In the genomic region with DNA sequence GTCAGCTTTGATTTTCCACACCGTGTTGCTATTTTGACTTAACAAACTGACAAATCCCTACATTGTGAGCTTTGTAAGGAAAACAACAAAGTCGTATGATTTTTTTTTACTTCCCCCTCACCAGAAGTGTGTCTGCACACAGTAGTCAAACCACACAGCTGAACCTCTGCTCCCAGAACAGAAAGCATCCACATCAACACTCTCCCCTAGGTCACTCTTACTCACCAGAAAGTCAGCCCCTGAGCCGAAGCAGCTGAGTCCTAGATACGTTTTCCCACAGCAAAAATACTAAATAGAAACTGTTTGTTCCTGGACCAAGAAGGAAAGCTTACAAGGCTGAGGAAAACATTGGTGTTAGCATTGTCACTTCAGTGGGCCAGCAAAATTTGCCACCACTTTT, we compare ENCODE assay signal across 30 cellular contexts.
DNase-seq lines count a peak whose midpoint lies in the region; ATAC-seq and TF ChIP-seq lines count a peak whose summit lies in the region.
"Had no signal": no experiment of that assay in that cellular context is flagged by ENCODE, and none has a peak within 500 bp of the region (broad histone marks: within the 10 kb centered on the region; RNA-seq: fewer than 3 reads in every experiment).

No MANE protein-coding gene starts in this region.

- no peak for TF ChIP-seq CTCF in neural progenitor cell (IDR thresholded peaks at IDR 0.05)

- no peak overlapping the region for H3K4me3 ChIP-seq in neural progenitor cell
- H3K4me3 ChIP-seq: ascending aorta, dorsolateral prefrontal cortex, spleen, thoracic aorta had no signal

- no peak overlapping the region for H3K4me3 Mint-ChIP-seq in neural progenitor cell
- no peak overlapping the region for H3K4me3 Mint-ChIP-seq in activated T-helper 17 cell treated with anti-CD3 and anti-CD28 coated beads, Interleukin-2, amount 50 U/mL, for 72 hours
- H3K4me3 Mint-ChIP-seq: activated B cell treated with CpG ODN at 0.5 μM for 24 hours; activated naive CD8-positive, alpha-beta T cell treated with anti-CD3 and anti-CD28 coated beads, Interleukin-2, amount 10 ng/mL, durations not matched to agents 7 days and 5 days; activated T-cell treated with anti-CD3 and anti-CD28 coated beads, Interleukin-2, amount 50 U/mL, for 24 hours; naive thymus-derived CD8-positive, alpha-beta T cell had no signal

- no peaks in the 10 kb centered on the region for H3K9me3 ChIP-seq in neural progenitor cell (ENCODE audit: low read depth)
- H3K9me3 ChIP-seq: ascending aorta, Caco-2, spleen, thoracic aorta had no signal

- H3F3A ChIP-seq in neural progenitor cell (ENCODE audit: low read depth) = no peaks in the 10 kb centered on the region

- H3K4me1 ChIP-seq in neural progenitor cell = peaks cover 10% of the 10 kb centered on the region
- H3K4me1 ChIP-seq: ascending aorta, Caco-2, spleen had no signal

- H3K27me3 ChIP-seq in neural progenitor cell = no peaks in the 10 kb centered on the region
- H3K27me3 ChIP-seq: ascending aorta, dorsolateral prefrontal cortex, spleen had no signal

- peaks cover 13% of the 10 kb centered on the region for H3K4me1 Mint-ChIP-seq in neural progenitor cell
- no peaks in the 10 kb centered on the region for H3K4me1 Mint-ChIP-seq in activated T-helper 17 cell treated with anti-CD3 and anti-CD28 coated beads, Interleukin-2, amount 50 U/mL, for 72 hours
- H3K4me1 Mint-ChIP-seq: activated B cell treated with CpG ODN at 0.5 μM for 24 hours; activated naive CD8-positive, alpha-beta T cell treated with anti-CD3 and anti-CD28 coated beads, Interleukin-2, amount 10 ng/mL, durations not matched to agents 7 days and 5 days; naive thymus-derived CD8-positive, alpha-beta T cell had no signal

- no peak overlapping the region for H3K4me2 ChIP-seq in neural progenitor cell

- DNase-seq in HT1080 (ENCODE audit: low read depth) = peak; percentile 24
- peak; percentile 39 for DNase-seq in astrocyte of the hippocampus (ENCODE audit: low read depth, low spot score)
- peak; percentile 5 for DNase-seq in fibroblast of the conjunctiva (ENCODE audit: low read depth)
- DNase-seq in neural progenitor cell (ENCODE audit: low spot score) = no peak
- no peak for DNase-seq in UCSD-AML1 (lab: John Stamatoyannopoulos, UW; ENCODE audit: unreplicated experiment)
- DNase-seq in cortex of kidney (lab: John Stamatoyannopoulos, UW) = no peak
- DNase-seq in DMS 273 (lab: John Stamatoyannopoulos, UW; ENCODE audit: unreplicated experiment) = no peak
- DNase-seq: activated B cell treated with CpG ODN at 0.5 μM for 24 hours; activated gamma-delta T cell; activated naive CD8-positive, alpha-beta T cell treated with anti-CD3 and anti-CD28 coated beads, Interleukin-2, amount 10 ng/mL, durations not matched to agents 7 days and 5 days; activated T-cell treated with anti-CD3 and anti-CD28 coated beads, Interleukin-2, amount 50 U/mL, for 24 hours; Caco-2; central memory CD4-positive, alpha-beta T cell; glutamatergic neuron; islet precursor cell; midbrain; naive thymus-derived CD8-positive, alpha-beta T cell; NCI-H1092 treated with DMSO at 0.1 percent for 48 hours; NCI-H1694 treated with DMSO at 0.1 percent for 48 hours; NCI-H510A treated with DMSO at 0.1 percent for 48 hours; spleen; stimulated activated CD4-positive, alpha-beta T cell treated with anti-CD3 and anti-CD28 coated beads, Interleukin-2, amount 100 ng/mL, for 24 hours; stimulated activated naive CD8-positive, alpha-beta T cell treated with anti-CD3 and anti-CD28 coated beads, Interleukin-15, Interleukin-2, amounts not matched to agents 100 U/mL and 50 U/mL, for 24 hours; T1000 had no signal

- no peaks in the 10 kb centered on the region for H3K27me3 Mint-ChIP-seq in neural progenitor cell (ENCODE audit: insufficient read depth, low read depth)
- peaks cover 7% of the 10 kb centered on the region for H3K27me3 Mint-ChIP-seq in activated T-helper 17 cell treated with anti-CD3 and anti-CD28 coated beads, Interleukin-2, amount 50 U/mL, for 72 hours
- H3K27me3 Mint-ChIP-seq: activated B cell treated with CpG ODN at 0.5 μM for 24 hours; activated T-cell treated with anti-CD3 and anti-CD28 coated beads, Interleukin-2, amount 50 U/mL, for 24 hours had no signal

- H4K20me1 ChIP-seq in neural progenitor cell (ENCODE audit: low read depth) = no peaks in the 10 kb centered on the region

- H3K9me3 Mint-ChIP-seq in neural progenitor cell = no peaks in the 10 kb centered on the region
- H3K9me3 Mint-ChIP-seq in activated T-helper 17 cell treated with anti-CD3 and anti-CD28 coated beads, Interleukin-2, amount 50 U/mL, for 72 hours = peaks cover 5% of the 10 kb centered on the region
- H3K9me3 Mint-ChIP-seq: activated B cell treated with CpG ODN at 0.5 μM for 24 hours; activated naive CD8-positive, alpha-beta T cell treated with anti-CD3 and anti-CD28 coated beads, Interleukin-2, amount 10 ng/mL, durations not matched to agents 7 days and 5 days; activated T-cell treated with anti-CD3 and anti-CD28 coated beads, Interleukin-2, amount 50 U/mL, for 24 hours had no signal

- no peaks in the 10 kb centered on the region for H3K36me3 ChIP-seq in neural progenitor cell
- H3K36me3 ChIP-seq: ascending aorta, spleen, thoracic aorta had no signal

- no peak overlapping the region for H3K9ac ChIP-seq in neural progenitor cell

- H2AFZ ChIP-seq in neural progenitor cell (replicated peaks) = no peak overlapping the region

- no peaks in the 10 kb centered on the region for H3K36me3 Mint-ChIP-seq in neural progenitor cell
- H3K36me3 Mint-ChIP-seq in activated T-helper 17 cell treated with anti-CD3 and anti-CD28 coated beads, Interleukin-2, amount 50 U/mL, for 72 hours (ENCODE audit: low read depth) = no peaks in the 10 kb centered on the region
- H3K36me3 Mint-ChIP-seq: activated naive CD8-positive, alpha-beta T cell treated with anti-CD3 and anti-CD28 coated beads, Interleukin-2, amount 10 ng/mL, durations not matched to agents 7 days and 5 days; naive thymus-derived CD8-positive, alpha-beta T cell had no signal

- ATAC-seq in activated T-helper 17 cell treated with anti-CD3 and anti-CD28 coated beads, Interleukin-2, amount 50 U/mL, for 72 hours (replicated peaks) = no peak
- ATAC-seq: naive thymus-derived CD8-positive, alpha-beta T cell; stimulated activated naive CD8-positive, alpha-beta T cell treated with anti-CD3 and anti-CD28 coated beads, Interleukin-15, Interleukin-2, amounts not matched to agents 100 U/mL and 50 U/mL, for 24 hours had no signal

- H3K27ac ChIP-seq in neural progenitor cell = no peak overlapping the region
- H3K27ac ChIP-seq: ascending aorta, C4-2B, dorsolateral prefrontal cortex, RWPE1, spleen, thoracic aorta had no signal

- H3K79me2 ChIP-seq in neural progenitor cell (ENCODE audit: low read depth) = no peaks in the 10 kb centered on the region

- H3K27ac Mint-ChIP-seq in neural progenitor cell = peak overlapping the region; percentile 0
- H3K27ac Mint-ChIP-seq in activated T-helper 17 cell treated with anti-CD3 and anti-CD28 coated beads, Interleukin-2, amount 50 U/mL, for 72 hours = no peak overlapping the region
- H3K27ac Mint-ChIP-seq: activated B cell treated with CpG ODN at 0.5 μM for 24 hours; activated naive CD8-positive, alpha-beta T cell treated with anti-CD3 and anti-CD28 coated beads, Interleukin-2, amount 10 ng/mL, durations not matched to agents 7 days and 5 days; activated T-cell treated with anti-CD3 and anti-CD28 coated beads, Interleukin-2, amount 50 U/mL, for 24 hours; naive thymus-derived CD8-positive, alpha-beta T cell had no signal

Comparison
In these comparisons a context has a peak if more than half of its experiments do, and no peak if none do; other contexts are left out.
1. DNase-seq: peak in HT1080 (single experiment), astrocyte of the hippocampus (single experiment) and fibroblast of the conjunctiva (single experiment); none in neural progenitor cell (single experiment), UCSD-AML1 (single experiment), cortex of kidney (single experiment) and DMS 273 (single experiment).